Comparison of ENCODE assay signal across 8 cellular contexts in the genomic region with DNA sequence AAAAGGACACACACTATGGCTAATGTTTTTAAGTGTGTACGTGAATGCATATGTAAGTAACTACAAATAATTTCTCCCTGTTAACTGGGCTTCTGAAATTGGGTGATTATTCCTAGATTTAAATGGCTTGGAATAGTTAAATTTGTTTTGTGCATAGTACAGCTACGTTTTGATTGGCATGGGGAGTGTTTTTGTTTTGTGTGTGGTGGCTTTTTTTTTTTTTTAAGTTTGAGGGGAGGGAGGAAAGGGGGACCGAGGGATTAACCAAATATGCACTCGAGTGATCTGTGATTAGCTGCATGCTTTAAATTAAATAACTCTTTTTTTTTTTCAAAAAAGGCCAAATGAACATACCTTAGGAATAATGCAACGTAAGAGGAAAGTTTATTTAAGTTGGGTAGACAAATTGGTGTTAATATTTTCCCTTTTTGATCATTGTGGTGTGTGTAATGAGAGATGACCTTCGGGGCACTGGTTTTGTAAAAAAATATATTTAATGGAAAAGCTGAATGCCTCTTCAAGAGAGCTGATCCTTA. TPM values are rescaled to one million over a fixed set of nuclear protein-coding genes. Genes with fewer than 3 reads are reported as not detected.
DNase-seq lines count a peak whose midpoint lies in the region; ATAC-seq, FAIRE-seq and TF ChIP-seq lines count a peak whose summit lies in the region.

No MANE protein-coding gene starts in this region.

- no peak for TF ChIP-seq CTCF in CD4-positive, alpha-beta T cell (IDR thresholded peaks at IDR 0.05)

- no peak overlapping the region for H3K23ac ChIP-seq in neuronal stem cell (ENCODE audit: low read depth, low read length, poor library complexity)

- no CpG with 5 or more reads among the region's 6 CpGs for WGBS in neuronal stem cell (ENCODE audit: extremely low coverage in 2 of 2, insufficient read length in 2 of 2, insufficient replicate concordance in 1 of 2), 2 donors

- H3K9ac ChIP-seq in neuronal stem cell (ENCODE audit: low read depth, low read length, poor library complexity), result no peak overlapping the region

- no peak overlapping the region for H2BK120ac ChIP-seq in neuronal stem cell (ENCODE audit: low read depth, low read length)

- H3K27me3 Mint-ChIP-seq in CD4-positive, alpha-beta T cell, result peaks cover 4% of the 10 kb centered on the region
- H3K27me3 Mint-ChIP-seq in effector memory CD8-positive, alpha-beta T cell, result no peaks in the 10 kb centered on the region

- H3K36me3 ChIP-seq in neuronal stem cell (replicated peaks in 1 of 2; ENCODE audit: control insufficient read depth in 2 of 2, insufficient read depth in 2 of 2, low read length in 2 of 2), result peaks cover 0 to 5% of the 10 kb centered on the region in 2 donors

- no peak overlapping the region for H2BK12ac ChIP-seq in neuronal stem cell (ENCODE audit: low read length)

- H3K79me1 ChIP-seq in neuronal stem cell (ENCODE audit: low read depth, low read length), result no peaks in the 10 kb centered on the region

- peak overlapping the region; percentile 64 for H3K4me2 ChIP-seq in neuronal stem cell (ENCODE audit: insufficient read depth, low read length, poor library complexity, severe bottlenecking)

- H3K4ac ChIP-seq in neuronal stem cell (ENCODE audit: low read length), result no peak overlapping the region

- no peak overlapping the region for H2BK15ac ChIP-seq in neuronal stem cell (ENCODE audit: low read length)

- no peak overlapping the region for H2AK5ac ChIP-seq in neuronal stem cell (ENCODE audit: low read depth, low read length)

- POLR2A ChIA-PET in CD4-positive, alpha-beta T cell (lab: Charles Lee), result interaction anchor here (0.6 to 1.6 kb wide), 5 partner anchors 20 to 198 kb away, joined by 3 to 4 read pairs (median 3); no protein-coding TSS in a partner anchor

- H3K4me1 Mint-ChIP-seq in CD4-positive, alpha-beta T cell (ENCODE audit: low read depth), result peaks cover 40% of the 10 kb centered on the region
- H3K4me1 Mint-ChIP-seq in effector memory CD8-positive, alpha-beta T cell (ENCODE audit: low read depth in 2 of 2), result peaks cover 34 to 52% of the 10 kb centered on the region in 2 donors

- peaks cover 38% of the 10 kb centered on the region for H3K36me3 Mint-ChIP-seq in CD4-positive, alpha-beta T cell (ENCODE audit: low read depth)
- H3K36me3 Mint-ChIP-seq in effector memory CD8-positive, alpha-beta T cell (ENCODE audit: insufficient read depth), result peaks cover 48% of the 10 kb centered on the region

- H3K4me3 ChIP-seq in neuronal stem cell (ENCODE audit: low read length in 2 of 2), result peak overlapping the region; percentile 63 to 99

- peak overlapping the region; percentile 100 for H3K4me3 Mint-ChIP-seq in CD4-positive, alpha-beta T cell
- peak overlapping the region; percentile 96 to 97 for H3K4me3 Mint-ChIP-seq in effector memory CD8-positive, alpha-beta T cell

- intact Hi-C loops in CD4-positive, alpha-beta T cell (cut with DNase I, micrococcal nuclease), result loop anchor here (5.0 to 10.0 kb wide), 10 partner anchors 45 to 1130 kb away; partner anchors contain the start of genes CD83 (in 1 of the 2) and DTNBP1 (in 1 of the 2)

- peak overlapping the region; percentile 97 for H3K27ac Mint-ChIP-seq in CD4-positive, alpha-beta T cell
- peak overlapping the region; percentile 90 to 97 for H3K27ac Mint-ChIP-seq in effector memory CD8-positive, alpha-beta T cell

- H2AFZ ChIP-seq in neuronal stem cell (ENCODE audit: low read length), result no peak overlapping the region

- H3K4me1 ChIP-seq in neuronal stem cell (ENCODE audit: control insufficient read depth in 2 of 2, insufficient read depth in 1 of 2, low read depth in 1 of 2, low read length in 2 of 2), result peaks cover 13 to 15% of the 10 kb centered on the region in 2 donors

- no peak overlapping the region for H4K91ac ChIP-seq in neuronal stem cell (ENCODE audit: low read depth, low read length, poor library complexity)

- no peak overlapping the region for H4K8ac ChIP-seq in neuronal stem cell (ENCODE audit: low read depth, low read length)

- no peak for FAIRE-seq in HTR-8/SVneo (lab: Jason Lieb, UNC)

- no peak overlapping the region for H3K14ac ChIP-seq in neuronal stem cell (ENCODE audit: low read length)

- H3K9me3 Mint-ChIP-seq in CD4-positive, alpha-beta T cell, result no peaks in the 10 kb centered on the region
- H3K9me3 Mint-ChIP-seq in effector memory CD8-positive, alpha-beta T cell, result no peaks in the 10 kb centered on the region

- no peaks in the 10 kb centered on the region for H3K27me3 ChIP-seq in CD4-positive, alpha-beta T cell (ENCODE audit: control insufficient read depth, insufficient read depth, low read length)
- peaks cover 0 to 3% (median 0%) of the 10 kb centered on the region in 3 experiments for H3K27me3 ChIP-seq in neuronal stem cell (ENCODE audit: control insufficient read depth in 3 of 3, insufficient read depth in 3 of 3, low read depth in 1 of 3, low read length in 3 of 3)

- no peaks in the 10 kb centered on the region for H3K9me3 ChIP-seq in CD4-positive, alpha-beta T cell (ENCODE audit: control insufficient read depth, low read length)
- peaks cover 0 to 2% of the 10 kb centered on the region in 2 donors for H3K9me3 ChIP-seq in neuronal stem cell (replicated peaks in 1 of 2; ENCODE audit: control insufficient read depth in 2 of 2, insufficient read depth in 1 of 2, low read depth in 1 of 2, low read length in 2 of 2)

- no peak for ATAC-seq in CD4-positive, alpha-beta T cell (ENCODE audit: poor library complexity)
- no peak for ATAC-seq in effector memory CD8-positive, alpha-beta T cell (replicated peaks)
- ATAC-seq in HG03432 (IDR thresholded peaks at IDR 0.05; ENCODE audit: unreplicated experiment) (no peak), GM19452 (IDR thresholded peaks at IDR 0.05; ENCODE audit: unreplicated experiment) (no peak)

- no peak for DNase-seq in CD4-positive, alpha-beta T cell
- DNase-seq in NCI-H2171 treated with DMSO at 0.1 percent for 48 hours (lab: John Stamatoyannopoulos, UW), result peak; percentile 53
- DNase-seq in effector memory CD8-positive, alpha-beta T cell, result no peak
- no peak for DNase-seq in neuronal stem cell (ENCODE audit: low spot score)
- DNase-seq in mucosa of gallbladder (ENCODE audit: low spot score), result no peak
- DNase-seq in HTR-8/SVneo (ENCODE audit: insufficient read length, low spot score), result no peak

- H3K18ac ChIP-seq in neuronal stem cell (ENCODE audit: low read length), result no peak overlapping the region

- CTCF ChIA-PET in CD4-positive, alpha-beta T cell (lab: Charles Lee), result interaction anchor here (0.5 kb wide), 1 partner anchor 17 kb away, joined by 3 read pairs; no protein-coding TSS in a partner anchor

- H2BK5ac ChIP-seq in neuronal stem cell (ENCODE audit: low read length), result no peak overlapping the region

- peak overlapping the region; percentile 81 for H3K27ac ChIP-seq in CD4-positive, alpha-beta T cell (ENCODE audit: low read depth, low read length)
- H3K27ac ChIP-seq in neuronal stem cell (replicated peaks; ENCODE audit: low read length), result no peak overlapping the region

RNA-seq across cellular contexts. Expression of gene JARID2, which starts 1.4 kb away (rescaled TPM):
- 10 to 100 TPM; 32.0 to 33.0 TPM for total RNA-seq in CD4-positive, alpha-beta T cell
- 45.0 TPM for polyA plus RNA-seq in neuronal stem cell (2013, experiment 1 of 2)
- polyA plus RNA-seq in neuronal stem cell (2013, experiment 2 of 2), result 46.3 TPM
- 10.7 TPM for total RNA-seq in mucosa of gallbladder
